ENCODE assay signal across 13 cellular contexts in the genomic region with DNA sequence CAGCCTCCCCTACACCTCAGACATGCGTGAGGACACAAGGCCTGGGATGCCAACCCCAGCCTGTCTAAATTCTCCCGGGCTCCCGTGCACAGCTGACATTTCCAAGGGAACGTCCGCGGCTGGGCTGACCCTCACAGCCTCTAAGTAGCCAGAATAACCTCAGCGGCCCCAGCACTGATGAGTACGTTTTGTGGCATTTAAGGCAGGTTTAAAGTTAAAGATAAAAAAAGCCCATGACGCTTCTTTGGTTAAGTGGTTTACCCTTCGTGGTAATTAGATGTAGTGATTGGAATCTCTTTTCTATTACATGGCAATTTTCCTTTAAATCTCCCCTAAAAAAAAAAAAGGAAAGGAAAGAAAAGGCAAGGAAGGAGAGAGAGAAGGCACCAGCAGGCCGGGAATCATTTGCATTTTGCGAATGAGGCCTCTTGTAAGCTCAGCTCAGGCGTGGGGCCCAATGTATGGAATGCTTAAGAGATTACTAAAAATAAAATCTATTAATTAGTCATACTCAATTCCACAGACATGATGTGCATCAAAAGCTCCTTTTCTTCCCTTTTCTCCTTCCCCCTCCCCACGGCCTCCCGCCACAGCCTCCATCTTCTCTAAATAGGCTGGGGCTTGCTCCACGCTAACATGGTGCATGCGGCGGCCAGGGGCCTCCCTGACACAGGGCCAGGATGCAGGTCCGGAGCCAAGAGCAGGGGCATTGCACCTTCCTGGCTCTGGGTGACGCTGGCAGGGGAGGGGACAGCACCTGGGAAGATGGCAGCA. TPM values are rescaled to one million over a fixed set of nuclear protein-coding genes. Genes with fewer than 3 reads are reported as not detected.
DNase-seq lines count a peak whose midpoint lies in the region; ATAC-seq and TF ChIP-seq lines count a peak whose summit lies in the region.
"Had no signal": no experiment of that assay in that cellular context is flagged by ENCODE, and none has a peak within 500 bp of the region (broad histone marks: within the 10 kb centered on the region; RNA-seq: fewer than 3 reads in every experiment).

No MANE protein-coding gene starts in this region.

- POLR2A ChIA-PET in naive thymus-derived CD4-positive, alpha-beta T cell (lab: Charles Lee) = no interaction called here

- intact Hi-C loops in sciatic nerve (cut with DNase I) = no loop called here
- intact Hi-C loops in naive thymus-derived CD4-positive, alpha-beta T cell (cut with micrococcal nuclease) = no loop called here

- H3K9ac ChIP-seq in adipocyte (ENCODE audit: low read length) = no peak overlapping the region

- H3K27me3 Mint-ChIP-seq in activated naive CD8-positive, alpha-beta T cell treated with anti-CD3 and anti-CD28 coated beads, Interleukin-2, amount 50 U/mL, for 24 hours = no peaks in the 10 kb centered on the region
- H3K27me3 Mint-ChIP-seq in activated naive CD8-positive, alpha-beta T cell treated with anti-CD3 and anti-CD28 coated beads for 36 hours = no peaks in the 10 kb centered on the region
- no peaks in the 10 kb centered on the region for H3K27me3 Mint-ChIP-seq in naive thymus-derived CD4-positive, alpha-beta T cell
- H3K27me3 Mint-ChIP-seq: stimulated activated naive B cell treated with anti-CD40 and anti-IgM and Interleukin-4, amounts not matched to agents 10 μg/mL and 1 μg/mL and 100 μg/mL, for 72 hours had no signal

- H3K27ac ChIP-seq in upper lobe of left lung = peak overlapping the region in 3 of 4 donors; percentile 51 to 78 (median 65)
- no peak overlapping the region for H3K27ac ChIP-seq in naive thymus-derived CD4-positive, alpha-beta T cell (ENCODE audit: low read depth, low read length)

- TF ChIP-seq POLR2A in upper lobe of left lung (IDR thresholded peaks at IDR 0.05) = no peak

- H3K36me3 Mint-ChIP-seq in activated naive CD8-positive, alpha-beta T cell treated with anti-CD3 and anti-CD28 coated beads, Interleukin-2, amount 50 U/mL, for 24 hours (ENCODE audit: low read depth) = peaks cover 1% of the 10 kb centered on the region
- H3K36me3 Mint-ChIP-seq in activated naive CD8-positive, alpha-beta T cell treated with anti-CD3 and anti-CD28 coated beads for 36 hours = no peaks in the 10 kb centered on the region
- no peaks in the 10 kb centered on the region for H3K36me3 Mint-ChIP-seq in naive thymus-derived CD4-positive, alpha-beta T cell

- H3K4me1 ChIP-seq in adipocyte (ENCODE audit: control insufficient read depth, insufficient read depth, low read length) = no peaks in the 10 kb centered on the region
- H3K4me1 ChIP-seq in upper lobe of left lung = peaks cover 0 to 16% (median 4%) of the 10 kb centered on the region in 4 donors
- H3K4me1 ChIP-seq in naive thymus-derived CD4-positive, alpha-beta T cell (ENCODE audit: control insufficient read depth in 2 of 2, insufficient read depth in 2 of 2, low read length in 2 of 2) = no peaks in the 10 kb centered on the region

- H3K27me3 ChIP-seq in adipocyte (replicated peaks; ENCODE audit: control insufficient read depth, insufficient read depth, low read length) (peaks cover 4% of the 10 kb centered on the region), upper lobe of left lung (no peaks in the 10 kb centered on the region)
- H3K27me3 ChIP-seq in naive thymus-derived CD4-positive, alpha-beta T cell (ENCODE audit: control insufficient read depth in 2 of 2, insufficient read depth in 2 of 2, low read length in 2 of 2) = no peaks in the 10 kb centered on the region

- peak overlapping the region; percentile 39 for H3K27ac Mint-ChIP-seq in activated naive CD8-positive, alpha-beta T cell treated with anti-CD3 and anti-CD28 coated beads, Interleukin-2, amount 50 U/mL, for 24 hours
- H3K27ac Mint-ChIP-seq in activated naive CD8-positive, alpha-beta T cell treated with anti-CD3 and anti-CD28 coated beads for 36 hours = no peak overlapping the region
- no peak overlapping the region for H3K27ac Mint-ChIP-seq in naive thymus-derived CD4-positive, alpha-beta T cell
- H3K27ac Mint-ChIP-seq: stimulated activated naive B cell treated with anti-CD40 and anti-IgM and Interleukin-4, amounts not matched to agents 10 μg/mL and 1 μg/mL and 100 μg/mL, for 72 hours had no signal

- no peak for DNase-seq in activated naive CD8-positive, alpha-beta T cell treated with anti-CD3 and anti-CD28 coated beads, Interleukin-2, amount 50 U/mL, for 24 hours
- no peak for DNase-seq in activated naive CD8-positive, alpha-beta T cell treated with anti-CD3 and anti-CD28 coated beads for 36 hours
- DNase-seq in adipocyte (ENCODE audit: low read depth) = peak; percentile 39
- peak; percentile 86 for DNase-seq in iris pigment epithelial cell (ENCODE audit: low read depth)
- peak in 1 of 2 donors; percentile 65 for DNase-seq in upper lobe of left lung
- no peak for DNase-seq in sciatic nerve (ENCODE audit: low spot score)
- DNase-seq in T-helper 1 cell = no peak
- DNase-seq in naive thymus-derived CD4-positive, alpha-beta T cell = no peak
- DNase-seq: activated gamma-delta T cell treated with Interleukin-2 at 50 U/mL for 16 hours; AML-193; Karpas-422; stimulated activated CD4-positive, alpha-beta T cell treated with anti-CD3 and anti-CD28 coated beads, Interleukin-12 subunit alpha, Interleukin-12 subunit beta, amount 100 ng/mL, for 4 hours; stimulated activated naive B cell treated with anti-CD40 and anti-IgM and Interleukin-4, amounts not matched to agents 10 μg/mL and 1 μg/mL and 100 μg/mL, for 72 hours had no signal

- peaks cover 19% of the 10 kb centered on the region for H3K4me1 Mint-ChIP-seq in activated naive CD8-positive, alpha-beta T cell treated with anti-CD3 and anti-CD28 coated beads, Interleukin-2, amount 50 U/mL, for 24 hours
- peaks cover 7% of the 10 kb centered on the region for H3K4me1 Mint-ChIP-seq in activated naive CD8-positive, alpha-beta T cell treated with anti-CD3 and anti-CD28 coated beads for 36 hours
- peaks cover 0 to 15% (median 9%) of the 10 kb centered on the region in 7 donors for H3K4me1 Mint-ChIP-seq in naive thymus-derived CD4-positive, alpha-beta T cell

- no peak for TF ChIP-seq CTCF in upper lobe of left lung (IDR thresholded peaks at IDR 0.05)

- no peak for TF ChIP-seq EP300 in upper lobe of left lung (IDR thresholded peaks at IDR 0.05)

- H3K4me3 ChIP-seq in adipocyte (ENCODE audit: low read length) (no peak overlapping the region), upper lobe of left lung (no peak overlapping the region)
- H3K4me3 ChIP-seq in naive thymus-derived CD4-positive, alpha-beta T cell (ENCODE audit: low read length) = no peak overlapping the region

- CTCF ChIA-PET in naive thymus-derived CD4-positive, alpha-beta T cell (lab: Charles Lee) = no interaction called here

- no peaks in the 10 kb centered on the region for H3K36me3 ChIP-seq in adipocyte (ENCODE audit: control insufficient read depth, insufficient read depth, low read length, severe bottlenecking)
- H3K36me3 ChIP-seq in upper lobe of left lung = no peaks in the 10 kb centered on the region
- no peaks in the 10 kb centered on the region for H3K36me3 ChIP-seq in naive thymus-derived CD4-positive, alpha-beta T cell (ENCODE audit: control insufficient read depth in 2 of 3, insufficient read depth in 3 of 3, low read length in 3 of 3)

- H3K9me3 Mint-ChIP-seq in activated naive CD8-positive, alpha-beta T cell treated with anti-CD3 and anti-CD28 coated beads, Interleukin-2, amount 50 U/mL, for 24 hours = no peaks in the 10 kb centered on the region
- H3K9me3 Mint-ChIP-seq in activated naive CD8-positive, alpha-beta T cell treated with anti-CD3 and anti-CD28 coated beads for 36 hours = no peaks in the 10 kb centered on the region
- no peaks in the 10 kb centered on the region for H3K9me3 Mint-ChIP-seq in naive thymus-derived CD4-positive, alpha-beta T cell
- H3K9me3 Mint-ChIP-seq: stimulated activated naive B cell treated with anti-CD40 and anti-IgM and Interleukin-4, amounts not matched to agents 10 μg/mL and 1 μg/mL and 100 μg/mL, for 72 hours had no signal

- no peak overlapping the region for H3K4me3 Mint-ChIP-seq in activated naive CD8-positive, alpha-beta T cell treated with anti-CD3 and anti-CD28 coated beads, Interleukin-2, amount 50 U/mL, for 24 hours
- no peak overlapping the region for H3K4me3 Mint-ChIP-seq in activated naive CD8-positive, alpha-beta T cell treated with anti-CD3 and anti-CD28 coated beads for 36 hours
- no peak overlapping the region for H3K4me3 Mint-ChIP-seq in naive thymus-derived CD4-positive, alpha-beta T cell
- H3K4me3 Mint-ChIP-seq: stimulated activated naive B cell treated with anti-CD40 and anti-IgM and Interleukin-4, amounts not matched to agents 10 μg/mL and 1 μg/mL and 100 μg/mL, for 72 hours had no signal

- peak; percentile 27 for ATAC-seq in activated naive CD8-positive, alpha-beta T cell treated with anti-CD3 and anti-CD28 coated beads, Interleukin-2, amount 50 U/mL, for 24 hours
- ATAC-seq in upper lobe of left lung (ENCODE audit: low FRiP score in 2 of 2) = no peak
- no peak for ATAC-seq in sciatic nerve
- no peak for ATAC-seq in naive thymus-derived CD4-positive, alpha-beta T cell
- ATAC-seq: stimulated activated naive B cell treated with anti-CD40 and anti-IgM and Interleukin-4, amounts not matched to agents 10 μg/mL and 1 μg/mL and 100 μg/mL, for 72 hours had no signal

- H3K9me3 ChIP-seq in adipocyte (ENCODE audit: control insufficient read depth, low read length) (no peaks in the 10 kb centered on the region), upper lobe of left lung (no peaks in the 10 kb centered on the region)
- H3K9me3 ChIP-seq in naive thymus-derived CD4-positive, alpha-beta T cell (ENCODE audit: control insufficient read depth in 2 of 3, low read length in 3 of 3) = no peaks in the 10 kb centered on the region

- whole genome bisulfite sequencing in upper lobe of left lung, 2 donors = 83 to 85% methylated on average over 19 to 20 of the region's 20 CpGs

RNA-seq across cellular contexts. Expression of a gene that starts 44.1 kb away (rescaled TPM):
- total RNA-seq in activated naive CD8-positive, alpha-beta T cell treated with anti-CD3 and anti-CD28 coated beads for 36 hours = 10 to 100 TPM; 27.6 to 29.6 TPM
- total RNA-seq in upper lobe of left lung = 10 to 100 TPM; 16.7 to 59.7 (median 33.5) TPM
- 20.6 TPM for total RNA-seq in sciatic nerve
- 10 to 100 TPM in 2 of 5 experiments, 1 to 10 TPM in 3; 5.4 to 12.4 (median 8.7) TPM for total RNA-seq in naive thymus-derived CD4-positive, alpha-beta T cell
- 10 to 100 TPM in 1 of 2 donors, 1 to 10 TPM in 1; 9.7 to 16.2 TPM for polyA plus RNA-seq in naive thymus-derived CD4-positive, alpha-beta T cell

Comparison
In these comparisons a context has a peak if more than half of its experiments do, and no peak if none do; other contexts are left out.
1. DNase-seq: peak in adipocyte (single experiment) and iris pigment epithelial cell (single experiment); none in activated naive CD8-positive, alpha-beta T cell treated with anti-CD3 and anti-CD28 coated beads, Interleukin-2, amount 50 U/mL, for 24 hours (single experiment), activated naive CD8-positive, alpha-beta T cell treated with anti-CD3 and anti-CD28 coated beads for 36 hours (single experiment), sciatic nerve (single experiment), T-helper 1 cell (0 of 5) and naive thymus-derived CD4-positive, alpha-beta T cell (0 of 9).